Comparison of ENCODE assay signal across 10 cellular contexts in genomic region chr9:98215821-98216220, GRCh38. TPM values are rescaled to one million over a fixed set of nuclear protein-coding genes. Genes with fewer than 3 reads are reported as not detected.
DNase-seq lines count a peak whose midpoint lies in the region; ATAC-seq, FAIRE-seq and TF ChIP-seq lines count a peak whose summit lies in the region.
"Had no signal": no experiment of that assay in that cellular context is flagged by ENCODE, and none has a peak within 500 bp of the region (broad histone marks: within the 10 kb centered on the region; RNA-seq: fewer than 3 reads in every experiment).

No MANE protein-coding gene starts in this region.

- ATAC-seq in SK-N-SH treated with all-trans-retinoic acid at 6 μM for 48 hours, result peak; percentile 91
- no peak for ATAC-seq in esophagus mucosa
- no peak for ATAC-seq in HG02852 (IDR thresholded peaks at IDR 0.05; ENCODE audit: unreplicated experiment)
- ATAC-seq in omental fat pad (ENCODE audit: low FRiP score), result no peak

- POLR2A ChIA-PET in AG04449 (lab: Yijun Ruan, JAX), result no interaction called here

- H3K9me3 ChIP-seq in small intestine (ENCODE audit: control insufficient read depth, low read depth), result no peaks in the 10 kb centered on the region
- H3K9me3 ChIP-seq: vagina had no signal

- FAIRE-seq in small intestine (lab: Jason Lieb, UNC), result no peak

- TF ChIP-seq CTCF in AG04449 (IDR thresholded peaks at IDR 0.05; ENCODE audit: insufficient read depth, low read length, missing control alignments), result peak; percentile 46
- peak; percentile 32 for TF ChIP-seq CTCF in GM10266 (IDR thresholded peaks at IDR 0.05; ENCODE audit: control insufficient read depth, insufficient read depth, low read depth, missing control alignments)
- TF ChIP-seq CTCF in omental fat pad (IDR thresholded peaks at IDR 0.05), result no peak

- no peaks in the 10 kb centered on the region for H3K4me1 ChIP-seq in small intestine (ENCODE audit: control insufficient read depth in 2 of 2, insufficient read depth in 1 of 2, low read depth in 1 of 2, low read length in 1 of 2)

- DNase-seq in AG04449 (ENCODE audit: low read depth, low spot score), result no peak
- no peak for DNase-seq in GM10266 (ENCODE audit: extremely low spot score)
- DNase-seq in glomerular visceral epithelial cell (ENCODE audit: extremely low spot score), result peak; percentile 58
- DNase-seq in small intestine, result no peak
- no peak for DNase-seq in omental fat pad (ENCODE audit: low spot score)
- DNase-seq: activated B cell treated with CpG ODN at 0.5 μM for 24 hours had no signal

- 83 to 86% (median 85%) methylated on average over 9 of the region's 9 CpGs for WGBS in small intestine, 3 donors

- no peaks in the 10 kb centered on the region for H3K27me3 ChIP-seq in small intestine (ENCODE audit: control insufficient read depth in 2 of 2, insufficient read depth in 2 of 2, low read length in 2 of 2)
- H3K27me3 ChIP-seq: vagina had no signal

- H3K4me3 ChIP-seq in AG04449 (ENCODE audit: low read depth, low read length) (no peak overlapping the region), small intestine (ENCODE audit: low read depth in 1 of 2, low read length in 2 of 2) (no peak overlapping the region)
- H3K4me3 ChIP-seq: vagina had no signal

- H3K36me3 ChIP-seq in small intestine (ENCODE audit: control insufficient read depth in 2 of 2, insufficient read depth in 2 of 2, low read length in 2 of 2), result peaks cover 9 to 25% of the 10 kb centered on the region in 2 donors

- no peak overlapping the region for H3K27ac ChIP-seq in small intestine (ENCODE audit: low read depth in 1 of 2, low read length in 1 of 2)
- H3K27ac ChIP-seq: vagina had no signal

- CTCF ChIA-PET in AG04449 (lab: Yijun Ruan, JAX), result interaction anchor here (1.8 to 10.8 kb wide), 2 partner anchors 9 to 40 kb away, joined by 5 to 119 read pairs; partner anchors contain the start of gene TBC1D2

TF ChIP-seq in SK-N-SH treated with all-trans-retinoic acid at 6 μM for 48 hours, 23 proteins besides CTCF, POLR2A, EP300 and RAD21:
- TF ChIP-seq CREB5 (CRISPR knock-in tag; IDR thresholded peaks at IDR 0.05; ENCODE audit: low read depth) (no peak), ZFP30 (CRISPR knock-in tag; IDR thresholded peaks at IDR 0.05) (no peak), ZNF8 (CRISPR knock-in tag; IDR thresholded peaks at IDR 0.05) (no peak), ZFP3 (CRISPR knock-in tag; IDR thresholded peaks at IDR 0.05) (no peak), ZC3H10 (CRISPR knock-in tag; IDR thresholded peaks at IDR 0.05) (no peak), TCF4 (CRISPR knock-in tag; IDR thresholded peaks at IDR 0.05; ENCODE audit: borderline replicate concordance) (no peak), CSDC2 (CRISPR knock-in tag; IDR thresholded peaks at IDR 0.05) (no peak), RARB (CRISPR knock-in tag; IDR thresholded peaks at IDR 0.05) (no peak), ESRRG (CRISPR knock-in tag; IDR thresholded peaks at IDR 0.05) (no peak)
- TF ChIP-seq, protein P1, sequence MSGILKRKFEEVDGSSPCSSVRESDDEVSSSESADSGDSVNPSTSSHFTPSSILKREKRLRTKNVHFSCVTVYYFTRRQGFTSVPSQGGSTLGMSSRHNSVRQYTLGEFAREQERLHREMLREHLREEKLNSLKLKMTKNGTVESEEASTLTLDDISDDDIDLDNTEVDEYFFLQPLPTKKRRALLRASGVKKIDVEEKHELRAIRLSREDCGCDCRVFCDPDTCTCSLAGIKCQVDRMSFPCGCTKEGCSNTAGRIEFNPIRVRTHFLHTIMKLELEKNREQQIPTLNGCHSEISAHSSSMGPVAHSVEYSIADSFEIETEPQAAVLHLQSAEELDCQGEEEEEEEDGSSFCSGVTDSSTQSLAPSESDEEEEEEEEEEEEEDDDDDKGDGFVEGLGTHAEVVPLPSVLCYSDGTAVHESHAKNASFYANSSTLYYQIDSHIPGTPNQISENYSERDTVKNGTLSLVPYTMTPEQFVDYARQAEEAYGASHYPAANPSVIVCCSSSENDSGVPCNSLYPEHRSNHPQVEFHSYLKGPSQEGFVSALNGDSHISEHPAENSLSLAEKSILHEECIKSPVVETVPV (CRISPR knock-in tag; IDR thresholded peaks at IDR 0.05), result no peak

RNA-seq across cellular contexts. Expression of gene CORO2A, which starts 23.4 kb away (rescaled TPM):
- 10 to 100 TPM; 35.1 to 57.0 (median 45.3) TPM for polyA plus RNA-seq in small intestine
- total RNA-seq in esophagus mucosa (21.2 TPM), omental fat pad (1 to 10 TPM in 3 of 4 donors, under 1 TPM in 1; 0.56 to 4.4 (median 2.9) TPM)

RNA-seq across cellular contexts. Expression of gene TBC1D2, which starts 39.6 kb away (rescaled TPM):
- polyA plus RNA-seq in small intestine, result 10 to 100 TPM; 12.2 to 42.0 (median 24.0) TPM
- total RNA-seq in esophagus mucosa, result 56.0 TPM
- 10 to 100 TPM in 2 of 4 donors, 1 to 10 TPM in 2; 7.6 to 37.9 (median 12.4) TPM for total RNA-seq in omental fat pad

Comparison
In these comparisons a context has a peak if more than half of its experiments do, and no peak if none do; other contexts are left out.
1. CTCF ChIP-seq: peak in AG04449 (single experiment) and GM10266 (single experiment); none in omental fat pad (0 of 3).